Comparison of ENCODE assay signal across 20 cellular contexts in the genomic region with DNA sequence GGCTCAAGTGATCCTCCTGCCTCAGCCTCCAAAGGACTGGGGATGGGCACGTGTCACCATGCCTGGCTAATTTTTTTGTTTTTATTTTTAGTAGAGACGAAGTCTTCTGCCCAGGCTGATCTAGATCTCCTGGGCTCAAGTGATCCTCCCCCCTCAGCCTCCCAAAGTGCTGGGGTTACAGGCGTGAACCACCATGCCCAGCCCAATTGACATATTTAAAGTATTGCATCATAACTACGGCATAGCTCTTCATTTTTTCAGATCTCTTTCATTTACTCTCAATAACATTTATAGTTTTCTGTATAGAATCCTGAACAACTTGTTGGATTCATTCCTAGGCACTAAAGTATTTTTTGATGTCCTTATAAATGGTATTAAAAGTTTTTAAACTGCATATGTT.
"Had no signal": no experiment of that assay in that cellular context is flagged by ENCODE, and none has a peak within 500 bp of the region (broad histone marks: within the 10 kb centered on the region; RNA-seq: fewer than 3 reads in every experiment).

No MANE protein-coding gene starts in this region.

- DNase-seq: cortex of kidney; effector memory CD8-positive, alpha-beta T cell; foreskin fibroblast; gastrocnemius medialis; head of caudate nucleus; kidney; natural killer cell; stimulated activated CD4-positive, alpha-beta T cell treated with anti-CD3 and anti-CD28 coated beads, Interleukin-12 subunit alpha, Interleukin-12 subunit beta, amount 100 ng/mL, for 4 hours; stimulated activated CD4-positive, alpha-beta T cell treated with anti-CD3 and anti-CD28 coated beads, Interleukin-1b, Interleukin-23, amount 100 ng/mL, for 48 hours; stimulated activated CD4-positive, alpha-beta T cell treated with anti-CD3 and anti-CD28 coated beads, Interleukin-4, amount 100 ng/mL, for 1 hour; stimulated activated CD8-positive, alpha-beta memory T cell treated with anti-CD3 and anti-CD28 coated beads, Interleukin-4, amount 100 ng/mL, for 48 hours; stimulated activated naive CD4-positive, alpha-beta T cell; stimulated activated naive CD8-positive, alpha-beta T cell treated with anti-CD3 and anti-CD28 coated beads, Interleukin-15, amount 100 ng/mL, for 72 hours; trophoblast cell had no signal

- H3K27ac ChIP-seq: gastrocnemius medialis, neutrophil, parathyroid adenoma, suprapubic skin, vagina had no signal

- ATAC-seq: effector memory CD8-positive, alpha-beta T cell; gastrocnemius medialis; left lobe of liver; sciatic nerve; stimulated activated naive CD8-positive, alpha-beta T cell treated with anti-CD3 and anti-CD28 coated beads, Interleukin-15, amount 100 ng/mL, for 72 hours had no signal
